In genomic region chr17:55238197-55238930, GRCh38 we compare ENCODE assay signal across 8 cellular contexts. TPM values are rescaled to one million over a fixed set of nuclear protein-coding genes. Genes with fewer than 3 reads are reported as not detected.
DNase-seq lines count a peak whose midpoint lies in the region; ATAC-seq lines count a peak whose summit lies in the region.

No MANE protein-coding gene starts in this region.

- DNase-seq in CD4-positive, alpha-beta memory T cell, result peak; percentile 87 to 91 (median 90)
- peak; percentile 98 for DNase-seq in NCI-H82 (lab: John Stamatoyannopoulos, UW)
- peak; percentile 57 for DNase-seq in activated CD8-positive, alpha-beta memory T cell treated with anti-CD3 and anti-CD28 coated beads, Interleukin-2, amount 50 U/mL, for 1 hour (ENCODE audit: extremely low read depth)
- peak; percentile 95 for DNase-seq in mesendoderm
- peak; percentile 74 for DNase-seq in stimulated activated CD8-positive, alpha-beta memory T cell treated with anti-CD3 and anti-CD28 coated beads, Interleukin-12 subunit alpha, Interleukin-12 subunit beta, amount 100 ng/mL, for 4 hours (ENCODE audit: low read depth)

- no peak overlapping the region for H4K8ac ChIP-seq in mesendoderm (ENCODE audit: low read depth, low read length)

- no peaks in the 10 kb centered on the region for H3K36me3 ChIP-seq in CD4-positive, alpha-beta memory T cell (ENCODE audit: insufficient read depth, low read length)
- no peaks in the 10 kb centered on the region for H3K36me3 ChIP-seq in endocrine pancreas (ENCODE audit: control insufficient read depth, insufficient read depth, low read length)
- no peaks in the 10 kb centered on the region for H3K36me3 ChIP-seq in mesendoderm (ENCODE audit: control insufficient read depth, insufficient read depth, low read length)

- H3K4me3 ChIP-seq in CD4-positive, alpha-beta memory T cell (ENCODE audit: low read length in 2 of 2), result peak overlapping the region; percentile 20 to 66
- H3K4me3 ChIP-seq in endocrine pancreas (ENCODE audit: control insufficient read depth, insufficient read depth, low read length) (peak overlapping the region; percentile 64), mesendoderm (ENCODE audit: low read length) (peak overlapping the region; percentile 3)

- no peak overlapping the region for H3K18ac ChIP-seq in mesendoderm (ENCODE audit: low read length)

- H3K27me3 ChIP-seq in CD4-positive, alpha-beta memory T cell (ENCODE audit: insufficient read depth, low read length), result no peaks in the 10 kb centered on the region
- H3K27me3 ChIP-seq in endocrine pancreas (ENCODE audit: control insufficient read depth, insufficient read depth, low read length), result no peaks in the 10 kb centered on the region
- no peaks in the 10 kb centered on the region for H3K27me3 ChIP-seq in mesendoderm (ENCODE audit: insufficient read depth, low read length, poor library complexity)

- no peak overlapping the region for H2AK5ac ChIP-seq in mesendoderm (ENCODE audit: low read length)

- CTCF ChIA-PET in CD4-positive, alpha-beta memory T cell (lab: Charles Lee; ENCODE audit: partially characterized antibody), result interaction anchor here (0.9 to 7.0 kb wide), 16 partner anchors 9 to 246 kb away, joined by 3 to 109 read pairs (median 5); partner anchors contain the start of gene HLF

- no peaks in the 10 kb centered on the region for H3K36me3 Mint-ChIP-seq in CD4-positive, alpha-beta memory T cell

- H3K4me2 ChIP-seq in mesendoderm (ENCODE audit: low read length), result peak overlapping the region; percentile 47

- no peak overlapping the region for H3K4ac ChIP-seq in mesendoderm (ENCODE audit: low read depth, low read length)

- H3K27ac Mint-ChIP-seq in CD4-positive, alpha-beta memory T cell, result peak overlapping the region; percentile 87 to 94 (median 93)

- H3K27ac ChIP-seq in CD4-positive, alpha-beta memory T cell (ENCODE audit: low read depth, low read length), result peak overlapping the region; percentile 47
- no peak overlapping the region for H3K27ac ChIP-seq in mesendoderm (ENCODE audit: low read depth, low read length)

- H3K27me3 Mint-ChIP-seq in CD4-positive, alpha-beta memory T cell, result peaks cover 2 to 7% of the 10 kb centered on the region in 2 donors

- no peaks in the 10 kb centered on the region for H3K79me2 ChIP-seq in mesendoderm (ENCODE audit: control insufficient read depth, insufficient read depth, low read length)

- no peak overlapping the region for H2BK15ac ChIP-seq in mesendoderm (replicated peaks; ENCODE audit: low read depth)

- H2BK120ac ChIP-seq in mesendoderm (ENCODE audit: low read depth, low read length), result no peak overlapping the region

- no peaks in the 10 kb centered on the region for H3K79me1 ChIP-seq in mesendoderm (ENCODE audit: low read length)

- H3K23ac ChIP-seq in mesendoderm (ENCODE audit: low read length), result no peak overlapping the region

- H3K4me1 ChIP-seq in CD4-positive, alpha-beta memory T cell (ENCODE audit: insufficient read depth, low read length), result peaks cover 28% of the 10 kb centered on the region
- H3K4me1 ChIP-seq in endocrine pancreas (ENCODE audit: control insufficient read depth, insufficient read depth, low read length) (no peaks in the 10 kb centered on the region), mesendoderm (ENCODE audit: control insufficient read depth, low read depth, low read length) (peaks cover 3% of the 10 kb centered on the region)

- ATAC-seq in GM19455 (IDR thresholded peaks at IDR 0.05; ENCODE audit: unreplicated experiment) (peak; percentile 94), HG03575 (IDR thresholded peaks at IDR 0.05; ENCODE audit: extremely low read depth, insufficient number of reproducible peaks, low FRiP score, unreplicated experiment) (peak; percentile 67)

- peaks cover 20 to 31% (median 29%) of the 10 kb centered on the region in 4 donors for H3K4me1 Mint-ChIP-seq in CD4-positive, alpha-beta memory T cell

- peak overlapping the region; percentile 58 for H3K56ac ChIP-seq in mesendoderm (ENCODE audit: low read length)

- H3K9me3 Mint-ChIP-seq in CD4-positive, alpha-beta memory T cell, result no peaks in the 10 kb centered on the region

- no peak overlapping the region for H3K9ac ChIP-seq in endocrine pancreas (ENCODE audit: control insufficient read depth, insufficient read depth, low read length)
- H3K9ac ChIP-seq in mesendoderm (ENCODE audit: low read length), result peak overlapping the region; percentile 56

- peak overlapping the region; percentile 89 to 95 (median 92) for H3K4me3 Mint-ChIP-seq in CD4-positive, alpha-beta memory T cell

- WGBS in mesendoderm (ENCODE audit: extremely low coverage, insufficient coverage, low lambda C conversion rate), result no CpG with 5 or more reads among the region's 67 CpGs

- intact Hi-C loops in CD4-positive, alpha-beta memory T cell (cut with micrococcal nuclease), result loop anchor here (1.0 to 5.0 kb wide), 5 partner anchors 26 to 270 kb away; partner anchors contain the start of genes COX11, HLF and STXBP4

- no peak overlapping the region for H4K5ac ChIP-seq in mesendoderm (ENCODE audit: low read length)

- POLR2A ChIA-PET in CD4-positive, alpha-beta memory T cell (lab: Charles Lee; ENCODE audit: partially characterized antibody), result interaction anchor here (0.8 to 4.6 kb wide), 30 partner anchors 12 to 270 kb away, joined by 3 to 119 read pairs (median 6); partner anchors contain the start of genes COX11, HLF, MMD and STXBP4

- H2BK5ac ChIP-seq in mesendoderm (ENCODE audit: low read length), result no peak overlapping the region

- no peaks in the 10 kb centered on the region for H3K9me3 ChIP-seq in CD4-positive, alpha-beta memory T cell (ENCODE audit: control insufficient read depth in 1 of 2, low read length in 2 of 2)
- no peaks in the 10 kb centered on the region for H3K9me3 ChIP-seq in endocrine pancreas (ENCODE audit: control insufficient read depth, low read length)

RNA-seq across cellular contexts. Expression of gene HLF, which starts 26.4 kb away (rescaled TPM):
- 1 to 10 TPM; 3.5 to 3.9 TPM for total RNA-seq in CD4-positive, alpha-beta memory T cell
- polyA plus RNA-seq in CD4-positive, alpha-beta memory T cell, result 1 to 10 TPM; 3.2 to 3.7 TPM
- 0.10 TPM for polyA plus RNA-seq in mesendoderm (2013, experiment 1 of 2)
- polyA plus RNA-seq in mesendoderm (2013, experiment 2 of 2), result 0.11 TPM

Comparison
In these comparisons a context has a peak if more than half of its experiments do, and no peak if none do; other contexts are left out.
1. H3K4me3 ChIP-seq: peak in every context shown above with its lines; median percentile 64 in endocrine pancreas; 43 in CD4-positive, alpha-beta memory T cell; 3 in mesendoderm.